Comparison of ENCODE assay signal across 1 cellular context in the genomic region with DNA sequence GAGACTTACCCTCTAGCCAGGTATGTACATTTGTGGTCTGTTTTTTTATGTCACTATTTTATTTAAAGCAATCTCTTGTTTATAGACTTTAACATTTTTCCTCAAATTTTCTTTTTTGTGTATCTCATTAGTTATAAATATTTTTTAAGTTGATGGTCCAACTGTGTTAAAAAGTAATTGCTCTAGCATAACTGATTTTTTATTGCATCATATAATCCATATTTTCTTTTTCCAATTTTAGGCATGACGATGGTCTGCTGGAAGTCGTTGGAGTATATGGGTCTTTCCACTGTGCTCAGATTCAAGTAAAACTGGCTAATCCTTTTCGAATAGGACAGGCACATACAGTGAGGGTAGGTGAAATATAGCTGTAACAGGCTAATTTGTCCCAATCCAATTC.
TF ChIP-seq lines count a peak whose summit lies in the region.

No MANE protein-coding gene starts in this region.

TF ChIP-seq in HepG2, 621 proteins besides CTCF, POLR2A, EP300 and RAD21:
- TF ChIP-seq ATF7 (IDR thresholded peaks at IDR 0.05) (peak; percentile 50), ATF7 (CRISPR knock-in tag; IDR thresholded peaks at IDR 0.05) (no peak), ZNF225 (CRISPR knock-in tag; IDR thresholded peaks at IDR 0.05) (no peak), CEBPB (IDR thresholded peaks at IDR 0.05; ENCODE audit: borderline replicate concordance, low read depth, low read length) (peak; percentile 18; the same call in 1 of the 2 replicates)
